In genomic region chr4:10456270-10457254, GRCh38 we compare ENCODE assay signal across 8 cellular contexts. TPM values are rescaled to one million over a fixed set of nuclear protein-coding genes. Genes with fewer than 3 reads are reported as not detected.
DNase-seq lines count a peak whose midpoint lies in the region; ATAC-seq, FAIRE-seq and TF ChIP-seq lines count a peak whose summit lies in the region.

No MANE protein-coding gene starts in this region.

- H3K4me3 ChIP-seq in HepG2 (replicated peaks in 1 of 3; ENCODE audit: insufficient read depth in 1 of 3, low read depth in 2 of 3, low read length in 3 of 3) = no peak overlapping the region

- no peaks in the 10 kb centered on the region for H3K4me1 ChIP-seq in HepG2 (ENCODE audit: insufficient read depth, low read length)

- CTCF ChIA-PET in HepG2 (lab: Yijun Ruan, JAX; ENCODE audit: low intra/inter-chr PET ratio, low total read pairs) = no interaction called here

- H3K36me3 ChIP-seq in HepG2 (replicated peaks in 1 of 2; ENCODE audit: control insufficient read depth in 1 of 2, insufficient read depth in 2 of 2, low read length in 2 of 2) = no peaks in the 10 kb centered on the region

- BruUV-seq in HepG2 (replicated peaks; lab: Mats Ljungman, UMichigan) = no TSS peak

- intact Hi-C loops in HepG2 (cut with micrococcal nuclease; ENCODE audit: unreplicated experiment) = no loop called here

- peak; percentile 42 for ATAC-seq in GM21360 (IDR thresholded peaks at IDR 0.05; ENCODE audit: unreplicated experiment)
- ATAC-seq in HepG2 = no peak

- no peak overlapping the region for H3K9ac ChIP-seq in HepG2 (ENCODE audit: insufficient read depth, low read depth, low read length)

- H3K27ac ChIP-seq in HepG2 (ENCODE audit: extremely low read length, insufficient read depth, low read length) = no peak overlapping the region

- TF ChIP-seq EP300 in HepG2 (IDR thresholded peaks at IDR 0.05; ENCODE audit: low read depth in 2 of 2, low read length in 2 of 2) (no peak), HepG2 (CRISPR knock-in tag; IDR thresholded peaks at IDR 0.05; ENCODE audit: borderline replicate concordance) (no peak)

- POLR2A ChIA-PET in HepG2 (lab: Yijun Ruan, JAX) = no interaction called here

- H3K27me3 ChIP-seq in HepG2 (ENCODE audit: control insufficient read depth in 1 of 2, insufficient read depth in 2 of 2, low read length in 2 of 2) = peaks cover 0 to 6% of the 10 kb centered on the region in 2 experiments; a peak in 1 of 5 replicates

- in situ Hi-C loops in HepG2 (cut with HindIII; ENCODE audit: extremely low pct_ligation_motif_present, low pct_unique_long_range_greater_than_20kb) = no loop called here

- H2AFZ ChIP-seq in HepG2 (ENCODE audit: low read length) = no peak overlapping the region

- no peaks in the 10 kb centered on the region for H3K79me2 ChIP-seq in HepG2 (ENCODE audit: insufficient read depth, low read length)

- TF ChIP-seq CTCF in HepG2 (CRISPR knock-in tag; IDR thresholded peaks at IDR 0.05) = no peak

- FAIRE-seq in HepG2 (lab: Jason Lieb, UNC) = no peak

- no peak for TF ChIP-seq POLR2A in HepG2 (IDR thresholded peaks at IDR 0.05; ENCODE audit: insufficient read depth in 1 of 2, low read depth in 2 of 2, low read length in 2 of 2)

- TF ChIP-seq RAD21 in HepG2 (CRISPR knock-in tag; IDR thresholded peaks at IDR 0.05) = no peak

- H4K20me1 ChIP-seq in HepG2 (ENCODE audit: insufficient read depth, low read length) = no peaks in the 10 kb centered on the region; the same call in 1 of the 2 replicates

- WGBS in HepG2 (ENCODE audit: low lambda C conversion rate) = 91% methylated on average over 43 of the region's 106 CpGs

- peak; percentile 34 for DNase-seq in D341Med (ENCODE audit: low spot score)
- peak; percentile 48 for DNase-seq in HPDE6-E6E7 (ENCODE audit: extremely low spot score)
- peak; percentile 12 to 35 (median 18) for DNase-seq in activated CD4-positive, CD25-positive, alpha-beta regulatory T cell (lab: John Stamatoyannopoulos, UW)
- DNase-seq in cerebellum (ENCODE audit: low spot score) = peak; percentile 50
- no peak for DNase-seq in HepG2 (ENCODE audit: low spot score)
- peak; percentile 13 to 37 (median 34) for DNase-seq in stimulated activated CD4-positive, alpha-beta T cell treated with anti-CD3 and anti-CD28 coated beads, TNF-alpha, amount 100 ng/mL, for 4 hours (ENCODE audit: low read depth in 3 of 3)
- DNase-seq in ureter (ENCODE audit: low spot score) = no peak

- no peak overlapping the region for H3K4me2 ChIP-seq in HepG2 (ENCODE audit: low read depth, low read length)

- no peaks in the 10 kb centered on the region for H3K9me3 ChIP-seq in HepG2 (ENCODE audit: low read length)

TF ChIP-seq in HepG2, 621 proteins besides CTCF, POLR2A, EP300 and RAD21:
- no peak for TF ChIP-seq ZSCAN30 (CRISPR knock-in tag; IDR thresholded peaks at IDR 0.05)
- 0 out of 2 replicates have a peak, but pooled peaks have one; percentile 33 for TF ChIP-seq DNMT1 (CRISPR knock-in tag; IDR thresholded peaks at IDR 0.05)

RNA-seq across cellular contexts. Expression of gene ZNF518B, which starts 0.7 kb away (rescaled TPM):
- 70.1 TPM for total RNA-seq in cerebellum
- 0.02 and 0.17 TPM in 2 replicates for total RNA-seq in HepG2 (2016; rRNA removed; fragmentation: Illumina TruSeq; extraction: Trizol)
- total RNA-seq in HepG2 (2016; cell fraction: cytosol; rRNA removed; fragmentation: Illumina TruSeq; extraction: Trizol; ENCODE audit: low read depth) = not detected in 2 replicates
- total RNA-seq in HepG2 (2016; cell fraction: insoluble cytoplasmic fraction; rRNA removed; fragmentation: Illumina TruSeq; extraction: Trizol) = 0.02 TPM in 1 of 2 replicates, not detected in the other
- 0.03 TPM in 1 of 2 replicates, not detected in the other for total RNA-seq in HepG2 (2016; cell fraction: membrane; rRNA removed; fragmentation: Illumina TruSeq; extraction: Trizol)
- 0.09 TPM in 1 of 2 replicates, not detected in the other for total RNA-seq in HepG2 (2016; cell fraction: nucleus; rRNA removed; fragmentation: Illumina TruSeq; extraction: Trizol)
- not detected in 2 replicates for polyA plus RNA-seq in HepG2 (2011; rRNA removed)
- not detected in 2 replicates for polyA plus RNA-seq in HepG2 (2011; cell fraction: cytosol; rRNA removed)
- not detected in 2 replicates for polyA plus RNA-seq in HepG2 (2011; cell fraction: nucleus; rRNA removed)
- polyA plus RNA-seq in HepG2 (2012) = not detected in 2 replicates
- not detected in 2 replicates for polyA plus RNA-seq in HepG2 (2016; cell fraction: cytosol; fragmentation: Illumina TruSeq; extraction: Trizol; ENCODE audit: low read depth)
- 0.07 TPM in 1 of 2 replicates, not detected in the other for polyA plus RNA-seq in HepG2 (2016; cell fraction: insoluble cytoplasmic fraction; fragmentation: Illumina TruSeq; extraction: Trizol; ENCODE audit: low read depth)
- polyA plus RNA-seq in HepG2 (2016; cell fraction: membrane; fragmentation: Illumina TruSeq; extraction: Trizol; ENCODE audit: low read depth) = not detected in 2 replicates
- polyA plus RNA-seq in HepG2 (2016; cell fraction: nucleus; fragmentation: Illumina TruSeq; extraction: Trizol; ENCODE audit: insufficient read depth, low read depth) = not detected in 2 replicates
- polyA minus RNA-seq in HepG2 (2011; rRNA and poly(A)+ RNA removed; ENCODE audit: low replicate concordance) = 0.05 TPM in 1 of 2 replicates, not detected in the other
- polyA minus RNA-seq in HepG2 (2011; cell fraction: cytosol; rRNA and poly(A)+ RNA removed) = not detected in 2 replicates
- 0.25 TPM in 1 of 2 replicates, not detected in the other for polyA minus RNA-seq in HepG2 (2011; cell fraction: nucleus; rRNA and poly(A)+ RNA removed)
- 25.0 TPM for total RNA-seq in ureter

Comparison
In these comparisons a context has a peak if more than half of its experiments do, and no peak if none do; other contexts are left out.
1. DNase-seq: peak in D341Med (single experiment), HPDE6-E6E7 (single experiment), activated CD4-positive, CD25-positive, alpha-beta regulatory T cell (4 of 4), cerebellum (single experiment) and stimulated activated CD4-positive, alpha-beta T cell treated with anti-CD3 and anti-CD28 coated beads, TNF-alpha, amount 100 ng/mL, for 4 hours (3 of 3); none in HepG2 (single experiment) and ureter (single experiment).
2. RNA of gene ZNF518B, which starts 0.7 kb away (total RNA-seq): 70.1 TPM in cerebellum (single experiment) and 25.0 TPM in ureter (single experiment); 0.02 to 0.17 TPM in HepG2; every median in the first group is over 10 times any median in the second.